Comparison of ENCODE assay signal across 22 cellular contexts in the genomic region with DNA sequence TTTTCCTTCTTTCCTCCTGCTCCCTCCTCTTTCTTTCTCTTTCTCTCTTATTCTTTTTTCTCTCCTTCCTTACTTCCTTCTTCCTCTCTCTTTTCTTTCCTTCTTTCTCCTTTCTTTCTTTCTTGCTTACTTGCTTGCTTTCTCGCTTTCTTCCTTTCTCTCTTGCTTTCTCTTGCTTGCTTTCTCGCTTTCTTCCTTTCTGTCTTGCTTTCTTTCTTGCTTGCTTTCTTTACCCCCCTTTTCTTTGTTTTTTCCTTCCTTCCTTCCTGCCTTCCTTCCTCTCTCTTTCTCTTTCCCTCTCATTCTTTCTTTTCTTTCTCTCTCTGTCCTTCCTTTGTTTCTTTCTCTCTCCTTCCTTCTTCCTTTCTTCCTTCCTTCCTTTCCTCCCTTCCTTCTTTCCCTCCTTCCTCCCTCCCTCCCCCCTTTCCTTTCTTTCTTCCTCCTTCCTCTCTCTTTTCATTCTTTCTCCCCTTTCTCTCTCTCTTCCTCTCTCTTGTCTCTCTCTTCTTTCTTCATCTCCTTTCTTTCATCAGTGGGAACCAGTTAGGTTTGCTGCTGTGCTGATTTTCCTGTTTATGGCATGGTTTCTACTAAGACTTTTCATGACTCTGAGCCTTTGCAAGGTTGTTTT.
"Had no signal": no experiment of that assay in that cellular context is flagged by ENCODE, and none has a peak within 500 bp of the region (broad histone marks: within the 10 kb centered on the region; RNA-seq: fewer than 3 reads in every experiment).

No MANE protein-coding gene starts in this region.

- ATAC-seq: gastrocnemius medialis, sciatic nerve had no signal

- H3K4me1 ChIP-seq: ascending aorta, gastrocnemius medialis, stomach, thyroid gland, upper lobe of left lung had no signal

- DNase-seq: activated T-cell treated with anti-CD3 and anti-CD28 coated beads, Interleukin-2, amount 50 U/mL, for 1 hour; dorsolateral prefrontal cortex; effector memory CD4-positive, alpha-beta T cell; gastrocnemius medialis; glutamatergic neuron; left ventricle myocardium inferior; ovary; stimulated activated CD4-positive, alpha-beta T cell treated with anti-CD3 and anti-CD28 coated beads, Interleukin-12 subunit alpha, Interleukin-12 subunit beta, amount 100 ng/mL, for 4 hours; stimulated activated CD4-positive, alpha-beta T cell treated with anti-CD3 and anti-CD28 coated beads, Interleukin-4, amount 100 ng/mL, for 1 hour; stomach; SW 1271; thyroid gland; upper lobe of left lung had no signal

- H3K27ac ChIP-seq: ascending aorta, cardiac muscle cell, coronary artery, dorsolateral prefrontal cortex, gastrocnemius medialis, left ventricle myocardium inferior, ovary, skin epidermis, stomach, thyroid gland, upper lobe of left lung had no signal

- H3K27me3 Mint-ChIP-seq: activated naive CD8-positive, alpha-beta T cell; brain had no signal

- H3K4me3 Mint-ChIP-seq: activated naive CD8-positive, alpha-beta T cell; brain; T-helper 1 cell treated with Interleukin-12 subunit alpha and Interleukin-12 subunit beta and Interleukin-4 antibody, amounts not matched to agents 30 μg/mL and 1 μg/mL, for 36 hours had no signal

- H3K27ac Mint-ChIP-seq: activated naive CD8-positive, alpha-beta T cell; brain; progenitor cell of endocrine pancreas; T-helper 1 cell treated with Interleukin-12 subunit alpha and Interleukin-12 subunit beta and Interleukin-4 antibody, amounts not matched to agents 30 μg/mL and 1 μg/mL, for 36 hours had no signal

- H3K9me3 Mint-ChIP-seq: T-helper 1 cell treated with Interleukin-12 subunit alpha and Interleukin-12 subunit beta and Interleukin-4 antibody, amounts not matched to agents 30 μg/mL and 1 μg/mL, for 36 hours had no signal

- H3K27me3 ChIP-seq: ascending aorta, cardiac muscle cell, dorsolateral prefrontal cortex, gastrocnemius medialis, ovary, stomach, thyroid gland, upper lobe of left lung had no signal

- H3K9me3 ChIP-seq: ascending aorta, gastrocnemius medialis, left ventricle myocardium inferior, ovary, stomach, thyroid gland, upper lobe of left lung had no signal

- H3K36me3 ChIP-seq: ascending aorta, cardiac muscle cell, gastrocnemius medialis, left ventricle myocardium inferior, ovary, thyroid gland, upper lobe of left lung had no signal

- H3K36me3 Mint-ChIP-seq: brain had no signal

- H3K4me3 ChIP-seq: ascending aorta, cardiac muscle cell, coronary artery, dorsolateral prefrontal cortex, gastrocnemius medialis, left ventricle myocardium inferior, ovary, skin epidermis, stomach, thyroid gland, upper lobe of left lung had no signal
